ENCODE assay signal across 8 cellular contexts in genomic region chrX:154918060-154918483, GRCh38. TPM values are rescaled to one million over a fixed set of nuclear protein-coding genes. Genes with fewer than 3 reads are reported as not detected.
DNase-seq lines count a peak whose midpoint lies in the region; ATAC-seq and TF ChIP-seq lines count a peak whose summit lies in the region.

No MANE protein-coding gene starts in this region.

- TF ChIP-seq CTCF in MM.1S (IDR thresholded peaks at IDR 0.05; ENCODE audit: low read length) (peak; percentile 76), body of pancreas (IDR thresholded peaks at IDR 0.05) (peak in 6 of 7 experiments; percentile 28 to 69 (median 64)), gastrocnemius medialis (IDR thresholded peaks at IDR 0.05 in 4 of 5, conservative IDR thresholded peaks at IDR 0.05 in 1 of 5) (peak in 4 of 5 experiments; percentile 22 to 47 (median 37))

- no peaks in the 10 kb centered on the region for H3K79me2 ChIP-seq in MM.1S (ENCODE audit: low read length)

- H3K27ac ChIP-seq in MM.1S (ENCODE audit: low read length) (no peak overlapping the region), SJSA1 (no peak overlapping the region), body of pancreas (no peak overlapping the region), gastrocnemius medialis (no peak overlapping the region)

- peak overlapping the region; percentile 58 for H3K4me2 ChIP-seq in MM.1S (ENCODE audit: low read depth, low read length)

- H3K9ac ChIP-seq in MM.1S (ENCODE audit: low read length), result no peak overlapping the region

- no peaks in the 10 kb centered on the region for H3K9me3 ChIP-seq in MM.1S (replicated peaks; ENCODE audit: insufficient read depth, low read length)
- H3K9me3 ChIP-seq in SJSA1 (replicated peaks), result no peaks in the 10 kb centered on the region
- H3K9me3 ChIP-seq in body of pancreas, result no peaks in the 10 kb centered on the region
- no peaks in the 10 kb centered on the region for H3K9me3 ChIP-seq in gastrocnemius medialis

- ATAC-seq in GM18511 (IDR thresholded peaks at IDR 0.05; ENCODE audit: unreplicated experiment), result peak; percentile 67
- ATAC-seq in body of pancreas, result peak; percentile 48
- ATAC-seq in gastrocnemius medialis, result peak in 1 of 2 donors; percentile 63
- ATAC-seq in GM19397 (IDR thresholded peaks at IDR 0.05; ENCODE audit: unreplicated experiment), result no peak

- H3F3A ChIP-seq in MM.1S (ENCODE audit: insufficient read depth, low read length), result no peaks in the 10 kb centered on the region

- H3K4me1 ChIP-seq in MM.1S (ENCODE audit: low read length) (no peaks in the 10 kb centered on the region), SJSA1 (replicated peaks) (no peaks in the 10 kb centered on the region), body of pancreas (no peaks in the 10 kb centered on the region), gastrocnemius medialis (no peaks in the 10 kb centered on the region)

- no peaks in the 10 kb centered on the region for H4K20me1 ChIP-seq in MM.1S (ENCODE audit: insufficient read depth, low read length)

- H3K27me3 ChIP-seq in MM.1S (replicated peaks; ENCODE audit: insufficient read depth, low read length), result no peaks in the 10 kb centered on the region
- no peaks in the 10 kb centered on the region for H3K27me3 ChIP-seq in SJSA1 (replicated peaks)
- no peaks in the 10 kb centered on the region for H3K27me3 ChIP-seq in body of pancreas
- H3K27me3 ChIP-seq in gastrocnemius medialis, result no peaks in the 10 kb centered on the region

- intact Hi-C loops in body of pancreas (cut with DNase I), result no loop called here
- intact Hi-C loops in gastrocnemius medialis (cut with DNase I; ENCODE audit: low total_unique reads), result loop anchor here (10.0 kb wide), 1 partner anchor 167 kb away; no protein-coding TSS in a partner anchor

- H2AFZ ChIP-seq in MM.1S (ENCODE audit: low read length), result peak overlapping the region; percentile 86

- H3K9me2 ChIP-seq in MM.1S (replicated peaks; ENCODE audit: insufficient read depth, low read length), result no peaks in the 10 kb centered on the region

- TF ChIP-seq POLR2A in body of pancreas (IDR thresholded peaks at IDR 0.05) (no peak), gastrocnemius medialis (IDR thresholded peaks at IDR 0.05) (no peak)

- H3K4me3 ChIP-seq in MM.1S (ENCODE audit: low read length), result peak overlapping the region; percentile 57
- H3K4me3 ChIP-seq in SJSA1, result no peak overlapping the region
- no peak overlapping the region for H3K4me3 ChIP-seq in body of pancreas
- H3K4me3 ChIP-seq in gastrocnemius medialis, result peak overlapping the region in 2 of 4 donors; percentile 17 to 27

- no peaks in the 10 kb centered on the region for H3K36me3 ChIP-seq in MM.1S (replicated peaks; ENCODE audit: insufficient read depth, low read length)
- H3K36me3 ChIP-seq in SJSA1, result no peaks in the 10 kb centered on the region
- H3K36me3 ChIP-seq in body of pancreas (replicated peaks in 1 of 2; ENCODE audit: insufficient read depth in 1 of 2, low read depth in 2 of 2), result no peaks in the 10 kb centered on the region
- H3K36me3 ChIP-seq in gastrocnemius medialis, result no peaks in the 10 kb centered on the region

- in situ Hi-C loops in gastrocnemius medialis (cut with MboI; ENCODE audit: low sequenced_read_pairs in 4 of 4), result no loop called here

- WGBS in body of pancreas, 2 donors, result 5 to 17% methylated on average over 5 of the region's 5 CpGs

- DNase-seq in AML-193 (lab: John Stamatoyannopoulos, UW) (peak; percentile 27 to 38), MM.1S (peak; percentile 46), SJSA1 (ENCODE audit: low read depth in 1 of 2, low spot score in 2 of 2) (peak; percentile 52 to 53), body of pancreas (peak; percentile 39 to 65 (median 58)), iPS DF 4.7 (ENCODE audit: extremely low read depth, low spot score) (peak; percentile 19), gastrocnemius medialis (peak; percentile 2 to 14)

RNA-seq across cellular contexts. Expression of gene F8A1, which starts 31.9 kb away (rescaled TPM):
- 0.89 and 1.5 TPM in 2 replicates for total RNA-seq in SJSA1 (2014; rRNA removed; shearing (Covaris generic))
- 10 to 100 TPM; 20.8 to 21.5 TPM for total RNA-seq in body of pancreas
- total RNA-seq in gastrocnemius medialis, result 10 to 100 TPM in 2 of 4 donors, 1 to 10 TPM in 2; 5.0 to 20.5 (median 9.9) TPM

Comparison
In these comparisons a context has a peak if more than half of its experiments do, and no peak if none do; other contexts are left out.
1. DNase-seq: peak in every context shown above with its lines; median percentile 58 in body of pancreas; 52 in SJSA1; 46 in MM.1S; 32 in AML-193; 19 in iPS DF 4.7; 8 in gastrocnemius medialis.